In the genomic region with DNA sequence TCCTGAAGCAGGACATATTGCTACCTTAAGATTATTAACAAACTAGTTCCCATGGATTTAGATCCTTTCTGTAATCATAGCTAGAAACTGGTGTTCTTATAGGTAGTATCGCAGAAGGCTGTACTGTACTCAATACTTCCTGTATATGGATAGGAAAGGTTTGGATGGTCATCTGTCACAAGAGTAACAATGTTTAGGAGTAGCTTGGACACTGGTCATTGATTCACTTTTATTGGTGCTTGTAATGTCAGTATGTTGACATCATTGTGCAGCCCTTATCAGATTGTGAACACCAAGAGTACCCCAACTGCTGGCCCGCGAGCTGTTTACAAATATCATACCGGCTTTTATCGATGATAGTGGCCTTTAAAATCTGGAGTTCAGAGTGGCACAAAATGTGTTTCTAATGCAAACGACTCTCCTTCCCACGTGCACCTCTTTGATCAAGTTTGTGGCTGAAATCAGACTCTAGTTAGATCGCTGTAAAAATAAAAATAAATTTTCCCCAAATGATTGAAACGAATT, we compare ENCODE assay signal across 8 cellular contexts. TPM values are rescaled to one million over a fixed set of nuclear protein-coding genes. Genes with fewer than 3 reads are reported as not detected.
DNase-seq lines count a peak whose midpoint lies in the region; ATAC-seq and TF ChIP-seq lines count a peak whose summit lies in the region.

No MANE protein-coding gene starts in this region.

- peak overlapping the region; percentile 93; the same call in 1 of the 2 replicates for H2AFZ ChIP-seq in SK-N-SH (ENCODE audit: low read depth)

- no peaks in the 10 kb centered on the region for H3K9me3 Mint-ChIP-seq in activated T-helper 17 cell treated with anti-CD3 and anti-CD28 coated beads, Interleukin-2, amount 50 U/mL, for 72 hours

- peaks cover 37% of the 10 kb centered on the region for H3K79me2 ChIP-seq in SK-N-SH (ENCODE audit: insufficient read depth)

- H3K27me3 Mint-ChIP-seq in activated T-helper 17 cell treated with anti-CD3 and anti-CD28 coated beads, Interleukin-2, amount 50 U/mL, for 72 hours, result no peaks in the 10 kb centered on the region

- H3K36me3 Mint-ChIP-seq in activated T-helper 17 cell treated with anti-CD3 and anti-CD28 coated beads, Interleukin-2, amount 50 U/mL, for 72 hours (ENCODE audit: low read depth), result no peaks in the 10 kb centered on the region

- peak overlapping the region; percentile 80 for H3K4me2 ChIP-seq in SK-N-SH

- peaks cover 35% of the 10 kb centered on the region for H4K20me1 ChIP-seq in SK-N-SH (ENCODE audit: insufficient read depth)

- peak overlapping the region; percentile 90 for H3K4me3 Mint-ChIP-seq in activated T-helper 17 cell treated with anti-CD3 and anti-CD28 coated beads, Interleukin-2, amount 50 U/mL, for 72 hours

- ATAC-seq in SK-N-SH treated with all-trans-retinoic acid at 6 μM for 48 hours (no peak), HG03175 (IDR thresholded peaks at IDR 0.05; ENCODE audit: unreplicated experiment) (no peak)
- no peak for ATAC-seq in activated T-helper 17 cell treated with anti-CD3 and anti-CD28 coated beads, Interleukin-2, amount 50 U/mL, for 72 hours (replicated peaks)

- H3K9me2 ChIP-seq in SK-N-SH, result no peaks in the 10 kb centered on the region

- POLR2A ChIA-PET in SK-N-SH (lab: Yijun Ruan, JAX), result no interaction called here

- H3K4me3 ChIP-seq in SK-N-SH (ENCODE audit: low read depth in 2 of 2, low read length in 1 of 2) (peak overlapping the region; percentile 69 to 90), iPS-20b (ENCODE audit: low read length) (peak overlapping the region; percentile 97)

- no peak for DNase-seq in SK-N-SH
- no peak for DNase-seq in substantia nigra (lab: John Stamatoyannopoulos, UW)
- no peak for DNase-seq in activated CD4-positive, CD25-positive, alpha-beta regulatory T cell treated with anti-CD3 and anti-CD28 coated beads, Interleukin-2, amount 50 U/mL, for 72 hours
- DNase-seq in NK-92 (lab: John Stamatoyannopoulos, UW; ENCODE audit: unreplicated experiment), result no peak

- H3K9me3 ChIP-seq in SK-N-SH, result no peaks in the 10 kb centered on the region
- no peaks in the 10 kb centered on the region for H3K9me3 ChIP-seq in iPS-20b (ENCODE audit: insufficient read depth, low read depth, low read length)

- WGBS in SK-N-SH (ENCODE audit: low lambda C conversion rate), result 36% methylated on average over 9 of the region's 9 CpGs

- H3K36me3 ChIP-seq in SK-N-SH (replicated peaks in 1 of 2; ENCODE audit: control insufficient read depth in 1 of 2, insufficient read depth in 2 of 2, low read length in 1 of 2) (no peaks in the 10 kb centered on the region), iPS-20b (ENCODE audit: insufficient read depth, low read depth, low read length) (no peaks in the 10 kb centered on the region)

- CTCF ChIA-PET in SK-N-SH (lab: Yijun Ruan, JAX), result interaction anchor here (0.7 kb wide), 2 partner anchors 23 to 241 kb away, joined by 3 read pairs; no protein-coding TSS in a partner anchor

- peak overlapping the region in 1 of 2 experiments; percentile 88; a peak in 2 of 4 replicates for H3K27ac ChIP-seq in SK-N-SH (ENCODE audit: low read depth in 2 of 2, low read length in 1 of 2)
- H3K27ac ChIP-seq in iPS-20b (ENCODE audit: low read length), result peak overlapping the region; percentile 83
- peak overlapping the region; percentile 93 for H3K27ac ChIP-seq in substantia nigra (ENCODE audit: low read depth, low read length, poor library complexity, severe bottlenecking)

- H3K4me1 ChIP-seq in SK-N-SH (ENCODE audit: control insufficient read depth in 1 of 2, insufficient read depth in 2 of 2, low read depth in 1 of 2, low read length in 1 of 2), result peaks cover 8 to 10% of the 10 kb centered on the region in 2 experiments; a peak in 2 of 4 replicates
- peaks cover 20% of the 10 kb centered on the region; the same call in 1 of the 2 replicates for H3K4me1 ChIP-seq in iPS-20b (ENCODE audit: insufficient read depth, low read length)

- no peaks in the 10 kb centered on the region for H3F3A ChIP-seq in SK-N-SH (replicated peaks; ENCODE audit: insufficient read depth)

- no peak for TF ChIP-seq CTCF in SK-N-SH (IDR thresholded peaks at IDR 0.05)

- H3K9ac ChIP-seq in SK-N-SH (peak overlapping the region; percentile 75; the same call in 1 of the 2 replicates), iPS-20b (ENCODE audit: low read depth, low read length) (peak overlapping the region; percentile 93; the same call in 1 of the 2 replicates)

- no peak for TF ChIP-seq RAD21 in SK-N-SH (IDR thresholded peaks at IDR 0.05; ENCODE audit: low read length)

- TF ChIP-seq EP300 in SK-N-SH (IDR thresholded peaks at IDR 0.05; ENCODE audit: borderline replicate concordance in 1 of 2, low read depth in 1 of 2, low read length in 1 of 2), result no peak

- peaks cover 20% of the 10 kb centered on the region for H3K4me1 Mint-ChIP-seq in activated T-helper 17 cell treated with anti-CD3 and anti-CD28 coated beads, Interleukin-2, amount 50 U/mL, for 72 hours

- no peaks in the 10 kb centered on the region for H3K27me3 ChIP-seq in SK-N-SH (ENCODE audit: insufficient read depth)
- H3K27me3 ChIP-seq in iPS-20b (ENCODE audit: insufficient read depth, low read length), result peaks cover 9% of the 10 kb centered on the region

- peak overlapping the region; percentile 89 for H3K27ac Mint-ChIP-seq in activated T-helper 17 cell treated with anti-CD3 and anti-CD28 coated beads, Interleukin-2, amount 50 U/mL, for 72 hours

TF ChIP-seq in SK-N-SH, 30 proteins besides CTCF, POLR2A, EP300 and RAD21:
- TF ChIP-seq TCF12 (IDR thresholded peaks at IDR 0.05), result no peak

TF ChIP-seq in SK-N-SH treated with all-trans-retinoic acid at 6 μM for 48 hours, 23 proteins besides CTCF, POLR2A, EP300 and RAD21:
- TF ChIP-seq, protein P1, sequence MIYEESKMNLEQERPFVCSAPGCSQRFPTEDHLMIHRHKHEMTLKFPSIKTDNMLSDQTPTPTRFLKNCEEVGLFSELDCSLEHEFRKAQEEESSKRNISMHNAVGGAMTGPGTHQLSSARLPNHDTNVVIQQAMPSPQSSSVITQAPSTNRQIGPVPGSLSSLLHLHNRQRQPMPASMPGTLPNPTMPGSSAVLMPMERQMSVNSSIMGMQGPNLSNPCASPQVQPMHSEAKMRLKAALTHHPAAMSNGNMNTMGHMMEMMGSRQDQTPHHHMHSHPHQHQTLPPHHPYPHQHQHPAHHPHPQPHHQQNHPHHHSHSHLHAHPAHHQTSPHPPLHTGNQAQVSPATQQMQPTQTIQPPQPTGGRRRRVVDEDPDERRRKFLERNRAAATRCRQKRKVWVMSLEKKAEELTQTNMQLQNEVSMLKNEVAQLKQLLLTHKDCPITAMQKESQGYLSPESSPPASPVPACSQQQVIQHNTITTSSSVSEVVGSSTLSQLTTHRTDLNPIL (CRISPR knock-in tag; IDR thresholded peaks at IDR 0.05; ENCODE audit: low read depth), result no peak
- TF ChIP-seq OSR1 (CRISPR knock-in tag; IDR thresholded peaks at IDR 0.05), result no peak
- TF ChIP-seq, protein P2, sequence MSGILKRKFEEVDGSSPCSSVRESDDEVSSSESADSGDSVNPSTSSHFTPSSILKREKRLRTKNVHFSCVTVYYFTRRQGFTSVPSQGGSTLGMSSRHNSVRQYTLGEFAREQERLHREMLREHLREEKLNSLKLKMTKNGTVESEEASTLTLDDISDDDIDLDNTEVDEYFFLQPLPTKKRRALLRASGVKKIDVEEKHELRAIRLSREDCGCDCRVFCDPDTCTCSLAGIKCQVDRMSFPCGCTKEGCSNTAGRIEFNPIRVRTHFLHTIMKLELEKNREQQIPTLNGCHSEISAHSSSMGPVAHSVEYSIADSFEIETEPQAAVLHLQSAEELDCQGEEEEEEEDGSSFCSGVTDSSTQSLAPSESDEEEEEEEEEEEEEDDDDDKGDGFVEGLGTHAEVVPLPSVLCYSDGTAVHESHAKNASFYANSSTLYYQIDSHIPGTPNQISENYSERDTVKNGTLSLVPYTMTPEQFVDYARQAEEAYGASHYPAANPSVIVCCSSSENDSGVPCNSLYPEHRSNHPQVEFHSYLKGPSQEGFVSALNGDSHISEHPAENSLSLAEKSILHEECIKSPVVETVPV (CRISPR knock-in tag; IDR thresholded peaks at IDR 0.05), result no peak

RNA-seq across cellular contexts. Expression of a gene that starts 0.6 kb away (rescaled TPM):
- 10.1 and 11.3 TPM in 2 replicates for polyA plus RNA-seq in SK-N-SH (2012; rRNA removed)
- polyA plus RNA-seq in SK-N-SH (2012; cell fraction: cytosol; rRNA removed), result 10.9 and 11.4 TPM in 2 replicates
- polyA plus RNA-seq in SK-N-SH (2012; cell fraction: nucleus; rRNA removed), result 12.9 and 26.3 TPM in 2 replicates
- total RNA-seq in activated T-helper 17 cell treated with anti-CD3 and anti-CD28 coated beads, Interleukin-2, amount 50 U/mL, for 72 hours, result 10 to 100 TPM; 11.0 to 19.7 TPM

RNA-seq across cellular contexts. Expression of a gene that starts 31.2 kb away (rescaled TPM):
- 13.8 and 21.2 TPM in 2 replicates for polyA plus RNA-seq in SK-N-SH (2012; rRNA removed)
- 23.1 and 25.3 TPM in 2 replicates for polyA plus RNA-seq in SK-N-SH (2012; cell fraction: cytosol; rRNA removed)
- polyA plus RNA-seq in SK-N-SH (2012; cell fraction: nucleus; rRNA removed), result 8.1 and 15.1 TPM in 2 replicates
- 10 to 100 TPM; 34.3 to 38.9 TPM for total RNA-seq in activated T-helper 17 cell treated with anti-CD3 and anti-CD28 coated beads, Interleukin-2, amount 50 U/mL, for 72 hours
